ENCODE assay signal across 1 cellular context in the genomic region with DNA sequence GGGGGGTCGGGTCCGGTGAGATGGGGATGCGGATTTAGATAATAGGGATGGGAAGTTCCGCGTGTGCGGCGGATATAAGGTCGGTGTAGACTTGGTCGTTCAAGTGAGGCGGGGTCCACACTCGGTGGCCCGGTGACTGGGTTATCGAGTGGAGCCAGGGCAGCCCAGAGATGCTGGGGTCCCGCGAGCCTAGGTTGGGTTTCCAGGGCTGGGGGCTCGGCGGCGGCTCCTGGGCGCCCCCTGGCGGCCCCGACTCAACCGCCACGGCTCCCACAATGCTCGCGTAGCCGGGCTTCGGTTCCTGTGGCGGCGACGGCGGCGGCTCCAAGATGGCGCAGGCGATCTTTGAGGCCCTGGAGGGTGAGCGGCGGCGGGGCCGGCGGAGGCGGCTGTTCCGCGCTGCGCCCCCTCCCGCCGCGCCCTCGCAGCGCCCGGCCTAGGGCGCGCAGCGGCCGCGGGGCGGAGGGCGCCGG.
TF ChIP-seq lines count a peak whose summit lies in the region.

A gene (plus strand): TSS at position 304 of the 473 bp plus-strand sequence. CDS start 26 bp downstream, at position 330.

TF ChIP-seq in HepG2, 621 proteins besides CTCF, POLR2A, EP300 and RAD21 (continued from another document and continues in another):
- TF ChIP-seq, protein P1, sequence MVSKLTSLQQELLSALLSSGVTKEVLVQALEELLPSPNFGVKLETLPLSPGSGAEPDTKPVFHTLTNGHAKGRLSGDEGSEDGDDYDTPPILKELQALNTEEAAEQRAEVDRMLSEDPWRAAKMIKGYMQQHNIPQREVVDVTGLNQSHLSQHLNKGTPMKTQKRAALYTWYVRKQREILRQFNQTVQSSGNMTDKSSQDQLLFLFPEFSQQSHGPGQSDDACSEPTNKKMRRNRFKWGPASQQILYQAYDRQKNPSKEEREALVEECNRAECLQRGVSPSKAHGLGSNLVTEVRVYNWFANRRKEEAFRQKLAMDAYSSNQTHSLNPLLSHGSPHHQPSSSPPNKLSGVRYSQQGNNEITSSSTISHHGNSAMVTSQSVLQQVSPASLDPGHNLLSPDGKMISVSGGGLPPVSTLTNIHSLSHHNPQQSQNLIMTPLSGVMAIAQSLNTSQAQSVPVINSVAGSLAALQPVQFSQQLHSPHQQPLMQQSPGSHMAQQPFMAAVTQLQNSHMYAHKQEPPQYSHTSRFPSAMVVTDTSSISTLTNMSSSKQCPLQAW (CRISPR knock-in tag; IDR thresholded peaks at IDR 0.05) = peak; percentile 68; the same call in 1 of the 2 replicates
- TF ChIP-seq SSRP1 (CRISPR knock-in tag; IDR thresholded peaks at IDR 0.05) (peak; percentile 93), NFE2L1 (CRISPR knock-in tag; IDR thresholded peaks at IDR 0.05; ENCODE audit: borderline replicate concordance) (no peak), ZKSCAN5 (CRISPR knock-in tag; IDR thresholded peaks at IDR 0.05) (no peak), STAG1 (CRISPR knock-in tag; IDR thresholded peaks at IDR 0.05) (peak; percentile 89), IKZF4 (CRISPR knock-in tag; IDR thresholded peaks at IDR 0.05; ENCODE audit: borderline replicate concordance, low read depth, not compliant biosample characterization) (no peak), NFRKB (IDR thresholded peaks at IDR 0.05) (no peak), PHF20 (CRISPR knock-in tag; IDR thresholded peaks at IDR 0.05) (no peak), TRIM24 (CRISPR knock-in tag; IDR thresholded peaks at IDR 0.05) (no peak)
- TF ChIP-seq, protein P2, sequence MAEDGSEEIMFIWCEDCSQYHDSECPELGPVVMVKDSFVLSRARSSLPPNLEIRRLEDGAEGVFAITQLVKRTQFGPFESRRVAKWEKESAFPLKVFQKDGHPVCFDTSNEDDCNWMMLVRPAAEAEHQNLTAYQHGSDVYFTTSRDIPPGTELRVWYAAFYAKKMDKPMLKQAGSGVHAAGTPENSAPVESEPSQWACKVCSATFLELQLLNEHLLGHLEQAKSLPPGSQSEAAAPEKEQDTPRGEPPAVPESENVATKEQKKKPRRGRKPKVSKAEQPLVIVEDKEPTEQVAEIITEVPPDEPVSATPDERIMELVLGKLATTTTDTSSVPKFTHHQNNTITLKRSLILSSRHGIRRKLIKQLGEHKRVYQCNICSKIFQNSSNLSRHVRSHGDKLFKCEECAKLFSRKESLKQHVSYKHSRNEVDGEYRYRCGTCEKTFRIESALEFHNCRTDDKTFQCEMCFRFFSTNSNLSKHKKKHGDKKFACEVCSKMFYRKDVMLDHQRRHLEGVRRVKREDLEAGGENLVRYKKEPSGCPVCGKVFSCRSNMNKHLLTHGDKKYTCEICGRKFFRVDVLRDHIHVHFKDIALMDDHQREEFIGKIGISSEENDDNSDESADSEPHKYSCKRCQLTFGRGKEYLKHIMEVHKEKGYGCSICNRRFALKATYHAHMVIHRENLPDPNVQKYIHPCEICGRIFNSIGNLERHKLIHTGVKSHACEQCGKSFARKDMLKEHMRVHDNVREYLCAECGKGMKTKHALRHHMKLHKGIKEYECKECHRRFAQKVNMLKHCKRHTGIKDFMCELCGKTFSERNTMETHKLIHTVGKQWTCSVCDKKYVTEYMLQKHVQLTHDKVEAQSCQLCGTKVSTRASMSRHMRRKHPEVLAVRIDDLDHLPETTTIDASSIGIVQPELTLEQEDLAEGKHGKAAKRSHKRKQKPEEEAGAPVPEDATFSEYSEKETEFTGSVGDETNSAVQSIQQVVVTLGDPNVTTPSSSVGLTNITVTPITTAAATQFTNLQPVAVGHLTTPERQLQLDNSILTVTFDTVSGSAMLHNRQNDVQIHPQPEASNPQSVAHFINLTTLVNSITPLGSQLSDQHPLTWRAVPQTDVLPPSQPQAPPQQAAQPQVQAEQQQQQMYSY (CRISPR knock-in tag; IDR thresholded peaks at IDR 0.05) = no peak
- TF ChIP-seq, protein P3, sequence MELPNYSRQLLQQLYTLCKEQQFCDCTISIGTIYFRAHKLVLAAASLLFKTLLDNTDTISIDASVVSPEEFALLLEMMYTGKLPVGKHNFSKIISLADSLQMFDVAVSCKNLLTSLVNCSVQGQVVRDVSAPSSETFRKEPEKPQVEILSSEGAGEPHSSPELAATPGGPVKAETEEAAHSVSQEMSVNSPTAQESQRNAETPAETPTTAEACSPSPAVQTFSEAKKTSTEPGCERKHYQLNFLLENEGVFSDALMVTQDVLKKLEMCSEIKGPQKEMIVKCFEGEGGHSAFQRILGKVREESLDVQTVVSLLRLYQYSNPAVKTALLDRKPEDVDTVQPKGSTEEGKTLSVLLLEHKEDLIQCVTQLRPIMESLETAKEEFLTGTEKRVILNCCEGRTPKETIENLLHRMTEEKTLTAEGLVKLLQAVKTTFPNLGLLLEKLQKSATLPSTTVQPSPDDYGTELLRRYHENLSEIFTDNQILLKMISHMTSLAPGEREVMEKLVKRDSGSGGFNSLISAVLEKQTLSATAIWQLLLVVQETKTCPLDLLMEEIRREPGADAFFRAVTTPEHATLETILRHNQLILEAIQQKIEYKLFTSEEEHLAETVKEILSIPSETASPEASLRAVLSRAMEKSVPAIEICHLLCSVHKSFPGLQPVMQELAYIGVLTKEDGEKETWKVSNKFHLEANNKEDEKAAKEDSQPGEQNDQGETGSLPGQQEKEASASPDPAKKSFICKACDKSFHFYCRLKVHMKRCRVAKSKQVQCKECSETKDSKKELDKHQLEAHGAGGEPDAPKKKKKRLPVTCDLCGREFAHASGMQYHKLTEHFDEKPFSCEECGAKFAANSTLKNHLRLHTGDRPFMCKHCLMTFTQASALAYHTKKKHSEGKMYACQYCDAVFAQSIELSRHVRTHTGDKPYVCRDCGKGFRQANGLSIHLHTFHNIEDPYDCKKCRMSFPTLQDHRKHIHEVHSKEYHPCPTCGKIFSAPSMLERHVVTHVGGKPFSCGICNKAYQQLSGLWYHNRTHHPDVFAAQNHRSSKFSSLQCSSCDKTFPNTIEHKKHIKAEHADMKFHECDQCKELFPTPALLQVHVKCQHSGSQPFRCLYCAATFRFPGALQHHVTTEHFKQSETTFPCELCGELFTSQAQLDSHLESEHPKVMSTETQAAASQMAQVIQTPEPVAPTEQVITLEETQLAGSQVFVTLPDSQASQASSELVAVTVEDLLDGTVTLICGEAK (IDR thresholded peaks at IDR 0.05) = no peak
- TF ChIP-seq, protein P3 (CRISPR knock-in tag; IDR thresholded peaks at IDR 0.05) = no peak
- TF ChIP-seq, protein P4, sequence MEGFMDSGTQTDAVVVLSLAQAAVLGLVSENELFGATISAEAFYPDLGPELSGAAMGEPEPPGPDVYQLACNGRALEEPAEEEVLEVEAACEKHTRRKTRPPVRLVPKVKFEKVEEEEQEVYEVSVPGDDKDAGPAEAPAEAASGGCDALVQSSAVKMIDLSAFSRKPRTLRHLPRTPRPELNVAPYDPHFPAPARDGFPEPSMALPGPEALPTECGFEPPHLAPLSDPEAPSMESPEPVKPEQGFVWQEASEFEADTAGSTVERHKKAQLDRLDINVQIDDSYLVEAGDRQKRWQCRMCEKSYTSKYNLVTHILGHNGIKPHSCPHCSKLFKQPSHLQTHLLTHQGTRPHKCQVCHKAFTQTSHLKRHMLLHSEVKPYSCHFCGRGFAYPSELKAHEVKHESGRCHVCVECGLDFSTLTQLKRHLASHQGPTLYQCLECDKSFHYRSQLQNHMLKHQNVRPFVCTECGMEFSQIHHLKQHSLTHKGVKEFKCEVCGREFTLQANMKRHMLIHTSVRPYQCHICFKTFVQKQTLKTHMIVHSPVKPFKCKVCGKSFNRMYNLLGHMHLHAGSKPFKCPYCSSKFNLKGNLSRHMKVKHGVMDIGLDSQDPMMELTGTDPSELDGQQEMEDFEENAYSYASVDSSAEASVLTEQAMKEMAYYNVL (CRISPR knock-in tag; IDR thresholded peaks at IDR 0.05; ENCODE audit: borderline replicate concordance) = 0 out of 2 replicates have a peak, but pooled peaks have one; percentile 1
- TF ChIP-seq, protein P5, sequence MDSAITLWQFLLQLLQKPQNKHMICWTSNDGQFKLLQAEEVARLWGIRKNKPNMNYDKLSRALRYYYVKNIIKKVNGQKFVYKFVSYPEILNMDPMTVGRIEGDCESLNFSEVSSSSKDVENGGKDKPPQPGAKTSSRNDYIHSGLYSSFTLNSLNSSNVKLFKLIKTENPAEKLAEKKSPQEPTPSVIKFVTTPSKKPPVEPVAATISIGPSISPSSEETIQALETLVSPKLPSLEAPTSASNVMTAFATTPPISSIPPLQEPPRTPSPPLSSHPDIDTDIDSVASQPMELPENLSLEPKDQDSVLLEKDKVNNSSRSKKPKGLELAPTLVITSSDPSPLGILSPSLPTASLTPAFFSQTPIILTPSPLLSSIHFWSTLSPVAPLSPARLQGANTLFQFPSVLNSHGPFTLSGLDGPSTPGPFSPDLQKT (CRISPR knock-in tag; IDR thresholded peaks at IDR 0.05; ENCODE audit: borderline replicate concordance) = no peak
- TF ChIP-seq, protein P6, sequence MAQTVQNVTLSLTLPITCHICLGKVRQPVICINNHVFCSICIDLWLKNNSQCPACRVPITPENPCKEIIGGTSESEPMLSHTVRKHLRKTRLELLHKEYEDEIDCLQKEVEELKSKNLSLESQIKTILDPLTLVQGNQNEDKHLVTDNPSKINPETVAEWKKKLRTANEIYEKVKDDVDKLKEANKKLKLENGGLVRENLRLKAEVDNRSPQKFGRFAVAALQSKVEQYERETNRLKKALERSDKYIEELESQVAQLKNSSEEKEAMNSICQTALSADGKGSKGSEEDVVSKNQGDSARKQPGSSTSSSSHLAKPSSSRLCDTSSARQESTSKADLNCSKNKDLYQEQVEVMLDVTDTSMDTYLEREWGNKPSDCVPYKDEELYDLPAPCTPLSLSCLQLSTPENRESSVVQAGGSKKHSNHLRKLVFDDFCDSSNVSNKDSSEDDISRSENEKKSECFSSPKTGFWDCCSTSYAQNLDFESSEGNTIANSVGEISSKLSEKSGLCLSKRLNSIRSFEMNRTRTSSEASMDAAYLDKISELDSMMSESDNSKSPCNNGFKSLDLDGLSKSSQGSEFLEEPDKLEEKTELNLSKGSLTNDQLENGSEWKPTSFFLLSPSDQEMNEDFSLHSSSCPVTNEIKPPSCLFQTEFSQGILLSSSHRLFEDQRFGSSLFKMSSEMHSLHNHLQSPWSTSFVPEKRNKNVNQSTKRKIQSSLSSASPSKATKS (CRISPR knock-in tag; IDR thresholded peaks at IDR 0.05) = no peak
- TF ChIP-seq, protein P7, sequence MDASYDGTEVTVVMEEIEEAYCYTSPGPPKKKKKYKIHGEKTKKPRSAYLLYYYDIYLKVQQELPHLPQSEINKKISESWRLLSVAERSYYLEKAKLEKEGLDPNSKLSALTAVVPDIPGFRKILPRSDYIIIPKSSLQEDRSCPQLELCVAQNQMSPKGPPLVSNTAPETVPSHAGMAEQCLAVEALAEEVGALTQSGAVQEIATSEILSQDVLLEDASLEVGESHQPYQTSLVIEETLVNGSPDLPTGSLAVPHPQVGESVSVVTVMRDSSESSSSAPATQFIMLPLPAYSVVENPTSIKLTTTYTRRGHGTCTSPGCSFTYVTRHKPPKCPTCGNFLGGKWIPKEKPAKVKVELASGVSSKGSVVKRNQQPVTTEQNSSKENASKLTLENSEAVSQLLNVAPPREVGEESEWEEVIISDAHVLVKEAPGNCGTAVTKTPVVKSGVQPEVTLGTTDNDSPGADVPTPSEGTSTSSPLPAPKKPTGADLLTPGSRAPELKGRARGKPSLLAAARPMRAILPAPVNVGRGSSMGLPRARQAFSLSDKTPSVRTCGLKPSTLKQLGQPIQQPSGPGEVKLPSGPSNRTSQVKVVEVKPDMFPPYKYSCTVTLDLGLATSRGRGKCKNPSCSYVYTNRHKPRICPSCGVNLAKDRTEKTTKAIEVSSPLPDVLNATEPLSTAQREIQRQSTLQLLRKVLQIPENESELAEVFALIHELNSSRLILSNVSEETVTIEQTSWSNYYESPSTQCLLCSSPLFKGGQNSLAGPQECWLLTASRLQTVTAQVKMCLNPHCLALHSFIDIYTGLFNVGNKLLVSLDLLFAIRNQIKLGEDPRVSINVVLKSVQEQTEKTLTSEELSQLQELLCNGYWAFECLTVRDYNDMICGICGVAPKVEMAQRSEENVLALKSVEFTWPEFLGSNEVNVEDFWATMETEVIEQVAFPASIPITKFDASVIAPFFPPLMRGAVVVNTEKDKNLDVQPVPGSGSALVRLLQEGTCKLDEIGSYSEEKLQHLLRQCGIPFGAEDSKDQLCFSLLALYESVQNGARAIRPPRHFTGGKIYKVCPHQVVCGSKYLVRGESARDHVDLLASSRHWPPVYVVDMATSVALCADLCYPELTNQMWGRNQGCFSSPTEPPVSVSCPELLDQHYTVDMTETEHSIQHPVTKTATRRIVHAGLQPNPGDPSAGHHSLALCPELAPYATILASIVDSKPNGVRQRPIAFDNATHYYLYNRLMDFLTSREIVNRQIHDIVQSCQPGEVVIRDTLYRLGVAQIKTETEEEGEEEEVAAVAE (CRISPR knock-in tag; IDR thresholded peaks at IDR 0.05; ENCODE audit: borderline replicate concordance) = no peak; the same call in 1 of the 2 replicates
- TF ChIP-seq, protein P8, sequence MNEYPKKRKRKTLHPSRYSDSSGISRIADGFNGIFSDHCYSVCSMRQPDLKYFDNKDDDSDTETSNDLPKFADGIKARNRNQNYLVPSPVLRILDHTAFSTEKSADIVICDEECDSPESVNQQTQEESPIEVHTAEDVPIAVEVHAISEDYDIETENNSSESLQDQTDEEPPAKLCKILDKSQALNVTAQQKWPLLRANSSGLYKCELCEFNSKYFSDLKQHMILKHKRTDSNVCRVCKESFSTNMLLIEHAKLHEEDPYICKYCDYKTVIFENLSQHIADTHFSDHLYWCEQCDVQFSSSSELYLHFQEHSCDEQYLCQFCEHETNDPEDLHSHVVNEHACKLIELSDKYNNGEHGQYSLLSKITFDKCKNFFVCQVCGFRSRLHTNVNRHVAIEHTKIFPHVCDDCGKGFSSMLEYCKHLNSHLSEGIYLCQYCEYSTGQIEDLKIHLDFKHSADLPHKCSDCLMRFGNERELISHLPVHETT (CRISPR knock-in tag; conservative IDR thresholded peaks at IDR 0.05) = peak; percentile 98; the same call in 1 of the 2 replicates
